ENCODE assay signal across 9 cellular contexts in the genomic region with DNA sequence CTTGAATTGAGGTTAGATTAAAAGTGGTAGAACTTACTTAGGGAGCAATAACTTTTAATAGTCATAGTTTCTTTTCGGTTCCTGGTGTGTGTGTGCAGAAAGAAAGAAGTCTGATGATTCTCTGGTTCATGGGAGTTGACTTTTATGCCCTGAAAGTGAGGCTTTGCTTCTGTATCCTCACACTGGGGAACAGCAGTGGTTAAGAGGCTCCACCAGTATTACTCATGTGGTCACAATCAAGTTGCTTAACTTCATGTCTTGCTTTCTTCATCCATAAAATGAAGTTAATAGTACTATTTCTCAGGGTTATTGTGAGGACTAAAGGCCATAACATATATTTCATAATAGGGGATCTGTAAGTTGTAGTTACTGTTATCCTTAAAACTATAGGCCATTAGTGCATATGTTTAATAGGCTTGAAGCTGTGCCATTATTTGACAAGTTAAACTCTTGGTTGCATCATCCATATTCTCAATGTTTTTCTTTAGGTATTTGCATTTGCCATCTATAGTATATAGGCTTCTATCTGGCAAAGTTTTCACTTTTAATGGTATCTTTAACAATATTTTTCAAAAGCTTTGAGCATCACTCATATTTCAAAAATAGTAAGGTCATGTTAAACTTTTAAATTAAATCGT.
DNase-seq lines count a peak whose midpoint lies in the region; ATAC-seq and TF ChIP-seq lines count a peak whose summit lies in the region.
"Had no signal": no experiment of that assay in that cellular context is flagged by ENCODE, and none has a peak within 500 bp of the region (broad histone marks: within the 10 kb centered on the region; RNA-seq: fewer than 3 reads in every experiment).

No MANE protein-coding gene starts in this region.

- no peak overlapping the region for H3K4me3 ChIP-seq in skeletal muscle cell (ENCODE audit: low read depth, low read length)

- in situ Hi-C loops in GM13976 (cut with MboI; ENCODE audit: low sequenced_read_pairs, unreplicated experiment): no loop called here

- ATAC-seq in GM19035 (IDR thresholded peaks at IDR 0.05; ENCODE audit: unreplicated experiment) (peak; percentile 68), HG02885 (IDR thresholded peaks at IDR 0.05; ENCODE audit: poor library complexity, unreplicated experiment) (peak; percentile 87)
- ATAC-seq: SK-N-SH treated with all-trans-retinoic acid at 6 μM for 48 hours had no signal

- peak; percentile 18 for DNase-seq in OCI-M1 (lab: John Stamatoyannopoulos, UW)
- peak; percentile 77 for DNase-seq in skeletal muscle cell (ENCODE audit: low read depth)
- DNase-seq in GM13976 (ENCODE audit: low spot score): no peak
- DNase-seq in HPDE6-E6E7 (ENCODE audit: extremely low spot score): no peak
- DNase-seq in D341Med (ENCODE audit: low spot score): no peak
- no peak for DNase-seq in posterior vena cava (ENCODE audit: low spot score)

- intact Hi-C loops in posterior vena cava (cut with DNase I): no loop called here

- no peak for TF ChIP-seq CTCF in GM13976 (IDR thresholded peaks at IDR 0.05; ENCODE audit: borderline replicate concordance, control extremely low read depth, extremely low read depth, insufficient read depth, missing control alignments)

Comparison
In these comparisons a context has a peak if more than half of its experiments do, and no peak if none do; other contexts are left out.
1. DNase-seq: peak in OCI-M1 (single experiment) and skeletal muscle cell (single experiment); none in GM13976 (single experiment), HPDE6-E6E7 (single experiment), D341Med (single experiment) and posterior vena cava (single experiment).